8 cellular contexts compared by ENCODE assay signal in genomic region chr11:36363361-36364272, GRCh38.
A peak's percentile ranks its signal among the peaks of the same experiment; 100 is the strongest.
DNase-seq lines count a peak whose midpoint lies in the region; ATAC-seq and TF ChIP-seq lines count a peak whose summit lies in the region.

No MANE protein-coding gene starts in this region.

- no peak overlapping the region for H2AFZ ChIP-seq in KMS-11 (ENCODE audit: low read depth)

- H3K27me3 Mint-ChIP-seq in mesothelial cell of epicardium (ENCODE audit: low read depth) = no peaks in the 10 kb centered on the region

- H3K27me3 ChIP-seq in KMS-11 (ENCODE audit: insufficient read depth, low read depth) (no peaks in the 10 kb centered on the region), uterus (no peaks in the 10 kb centered on the region)

- H3K4me3 ChIP-seq in KMS-11 (IDR thresholded peaks at IDR 0.05; ENCODE audit: insufficient read depth, low read depth, low read length) = no peak overlapping the region
- no peak overlapping the region for H3K4me3 ChIP-seq in uterus

- no peaks in the 10 kb centered on the region for H3K36me3 ChIP-seq in KMS-11 (ENCODE audit: insufficient read depth)
- no peaks in the 10 kb centered on the region for H3K36me3 ChIP-seq in uterus

- DNase-seq in GDM1 (lab: John Stamatoyannopoulos, UW) (peak; percentile 73), astrocyte of the hippocampus (ENCODE audit: low read depth, low spot score) (peak; percentile 73), mesothelial cell of epicardium (ENCODE audit: low spot score in 2 of 2, unreplicated experiment in 2 of 2) (no peak), HCEC 1CT (no peak), uterus (no peak)
- no peak for DNase-seq in stimulated activated CD4-positive, alpha-beta T cell treated with anti-CD3 and anti-CD28 coated beads, Interleukin-12 subunit alpha, Interleukin-12 subunit beta, amount 100 ng/mL, for 4 hours

- H4K20me1 ChIP-seq in KMS-11 (ENCODE audit: insufficient read depth) = no peaks in the 10 kb centered on the region

- no peaks in the 10 kb centered on the region for H3K9me3 ChIP-seq in uterus

- H3K4me3 Mint-ChIP-seq in mesothelial cell of epicardium = no peak overlapping the region

- intact Hi-C loops in uterus (cut with DNase I; ENCODE audit: low total_unique reads) = no loop called here

- no peak overlapping the region for H3K9ac ChIP-seq in KMS-11

- ATAC-seq in GM19035 (IDR thresholded peaks at IDR 0.05; ENCODE audit: unreplicated experiment) = no peak

- H3K36me3 Mint-ChIP-seq in mesothelial cell of epicardium = no peaks in the 10 kb centered on the region

- no peak for TF ChIP-seq POLR2A in uterus (IDR thresholded peaks at IDR 0.05)

- peak overlapping the region; percentile 55 for H3K4me2 ChIP-seq in KMS-11

- H3K4me1 ChIP-seq in KMS-11 (ENCODE audit: low read depth, poor library complexity, severe bottlenecking) (peaks cover 23% of the 10 kb centered on the region), uterus (no peaks in the 10 kb centered on the region)

- TF ChIP-seq CTCF in KMS-11 (conservative IDR thresholded peaks at IDR 0.05; ENCODE audit: low read depth, low read length) (no peak), mesothelial cell of epicardium (IDR thresholded peaks at IDR 0.05; ENCODE audit: unreplicated experiment) (no peak), uterus (IDR thresholded peaks at IDR 0.05) (no peak)

- peak overlapping the region; percentile 88 for H3K27ac Mint-ChIP-seq in mesothelial cell of epicardium

- H3K79me2 ChIP-seq in KMS-11 (ENCODE audit: insufficient read depth, low read depth) = no peaks in the 10 kb centered on the region

- H3K27ac ChIP-seq in KMS-11 (peak overlapping the region; percentile 3; the same call in 1 of the 2 replicates), uterus (peak overlapping the region in 1 of 2 donors; percentile 19)

- H3K9me3 Mint-ChIP-seq in mesothelial cell of epicardium = no peaks in the 10 kb centered on the region

- H3K4me1 Mint-ChIP-seq in mesothelial cell of epicardium = peaks cover 47% of the 10 kb centered on the region

Comparison
In these comparisons a context has a peak if more than half of its experiments do, and no peak if none do; other contexts are left out.
1. DNase-seq: peak in GDM1 (single experiment) and astrocyte of the hippocampus (single experiment); none in mesothelial cell of epicardium (0 of 2), stimulated activated CD4-positive, alpha-beta T cell treated with anti-CD3 and anti-CD28 coated beads, Interleukin-12 subunit alpha, Interleukin-12 subunit beta, amount 100 ng/mL, for 4 hours (single experiment), HCEC 1CT (single experiment) and uterus (0 of 2).